ENCODE assay signal across 1 cellular context in genomic region chr1:54884768-54885167, GRCh38.
A peak's percentile ranks its signal among the peaks of the same experiment; 100 is the strongest.
TF ChIP-seq lines count a peak whose summit lies in the region.

No MANE protein-coding gene starts in this region.

TF ChIP-seq in HepG2, 621 proteins besides CTCF, POLR2A, EP300 and RAD21 (continued from another document):
- no peak for TF ChIP-seq ZNF407 (CRISPR knock-in tag; IDR thresholded peaks at IDR 0.05; ENCODE audit: not compliant biosample characterization)
- 0 out of 2 replicates have a peak, but pooled peaks have one; percentile 42 for TF ChIP-seq ZNF572 (CRISPR knock-in tag; IDR thresholded peaks at IDR 0.05)
- no peak for TF ChIP-seq RFX3 (CRISPR knock-in tag; IDR thresholded peaks at IDR 0.05)
- 0 out of 2 replicates have a peak, but pooled peaks have one; percentile 37 for TF ChIP-seq SIN3A (IDR thresholded peaks at IDR 0.05; ENCODE audit: borderline replicate concordance, low read depth, low read length)
- TF ChIP-seq TBP (CRISPR knock-in tag; IDR thresholded peaks at IDR 0.05): no peak
- TF ChIP-seq MLX (CRISPR knock-in tag; IDR thresholded peaks at IDR 0.05): 0 out of 2 replicates have a peak, but pooled peaks have one; percentile 11
- no peak for TF ChIP-seq ZNF558 (CRISPR knock-in tag; IDR thresholded peaks at IDR 0.05; ENCODE audit: borderline replicate concordance)
- TF ChIP-seq ZNF280D (CRISPR knock-in tag; IDR thresholded peaks at IDR 0.05): 0 out of 2 replicates have a peak, but pooled peaks have one; percentile 36
